10 cellular contexts compared by ENCODE assay signal in genomic region chr11:12868315-12869073, GRCh38.
DNase-seq lines count a peak whose midpoint lies in the region; ATAC-seq and TF ChIP-seq lines count a peak whose summit lies in the region.
"Had no signal": no experiment of that assay in that cellular context is flagged by ENCODE, and none has a peak within 500 bp of the region (broad histone marks: within the 10 kb centered on the region; RNA-seq: fewer than 3 reads in every experiment).

No MANE protein-coding gene starts in this region.

- TF ChIP-seq EP300 in SK-N-SH (IDR thresholded peaks at IDR 0.05; ENCODE audit: borderline replicate concordance in 1 of 2, low read depth in 1 of 2, low read length in 1 of 2): no peak
- no peak for TF ChIP-seq EP300 in sigmoid colon (IDR thresholded peaks at IDR 0.05)

- 77% methylated on average over 3 of the region's 3 CpGs for WGBS in SK-N-SH (ENCODE audit: low lambda C conversion rate)
- WGBS in sigmoid colon, 2 donors: 62 to 65% methylated on average over 3 of the region's 3 CpGs

- CTCF ChIA-PET in HCT116 (lab: Charles Lee): interaction anchor here (1.4 kb wide), 1 partner anchor 269 kb away, joined by 3 read pairs; no protein-coding TSS in a partner anchor
- CTCF ChIA-PET in SK-N-SH (lab: Yijun Ruan, JAX): interaction anchor here (1.4 to 1.7 kb wide), 2 partner anchors 11 to 25 kb away, joined by 3 to 5 read pairs; no protein-coding TSS in a partner anchor

- ATAC-seq in HCT116 (peak; percentile 57), GM21786 (IDR thresholded peaks at IDR 0.05; ENCODE audit: unreplicated experiment) (no peak)
- ATAC-seq: naive thymus-derived CD8-positive, alpha-beta T cell had no signal

- H2AFZ ChIP-seq in HCT116 (ENCODE audit: low read depth, low read length, poor library complexity, severe bottlenecking) (no peak overlapping the region), SK-N-SH (ENCODE audit: low read depth) (no peak overlapping the region)

- H3K4me3 ChIP-seq in HCT116 (replicated peaks in 1 of 2; ENCODE audit: low read depth in 1 of 2, low read length in 2 of 2): no peak overlapping the region
- no peak overlapping the region for H3K4me3 ChIP-seq in SK-N-SH (ENCODE audit: low read depth in 2 of 2, low read length in 1 of 2)
- no peak overlapping the region for H3K4me3 ChIP-seq in fibroblast of the aortic adventitia (ENCODE audit: low read depth, low read length)
- H3K4me3 ChIP-seq in sigmoid colon: no peak overlapping the region

- H3K9me3 Mint-ChIP-seq in activated CD4-positive, alpha-beta T cell treated with anti-CD3 and anti-CD28 coated beads, Interleukin-2, amount 10 ng/mL, durations not matched to agents 24 days and 14 days: no peaks in the 10 kb centered on the region
- H3K9me3 Mint-ChIP-seq: naive thymus-derived CD8-positive, alpha-beta T cell had no signal

- H3K36me3 ChIP-seq in HCT116 (ENCODE audit: control insufficient read depth in 1 of 2, insufficient read depth in 2 of 2, low read length in 2 of 2): no peaks in the 10 kb centered on the region
- H3K36me3 ChIP-seq in SK-N-SH (replicated peaks in 1 of 2; ENCODE audit: control insufficient read depth in 1 of 2, insufficient read depth in 2 of 2, low read length in 1 of 2): peaks cover 31 to 32% of the 10 kb centered on the region in 2 experiments
- H3K36me3 ChIP-seq in sigmoid colon: no peaks in the 10 kb centered on the region

- H3K9me2 ChIP-seq in HCT116 (ENCODE audit: insufficient read depth) (no peaks in the 10 kb centered on the region), SK-N-SH (no peaks in the 10 kb centered on the region)

- H3K4me1 ChIP-seq in HCT116 (ENCODE audit: control insufficient read depth in 1 of 2, insufficient read depth in 2 of 2, low read length in 2 of 2): peaks cover 0 to 6% of the 10 kb centered on the region in 2 experiments; a peak in 1 of 4 replicates
- H3K4me1 ChIP-seq in SK-N-SH (ENCODE audit: control insufficient read depth in 1 of 2, insufficient read depth in 2 of 2, low read depth in 1 of 2, low read length in 1 of 2): peaks cover 37 to 52% of the 10 kb centered on the region in 2 experiments
- peaks cover 0 to 81% (median 62%) of the 10 kb centered on the region in 4 donors for H3K4me1 ChIP-seq in sigmoid colon

- POLR2A ChIA-PET in HCT116 (lab: Charles Lee): no interaction called here
- POLR2A ChIA-PET in SK-N-SH (lab: Yijun Ruan, JAX): no interaction called here

- peaks cover 2% of the 10 kb centered on the region for H3K4me1 Mint-ChIP-seq in activated CD4-positive, alpha-beta T cell treated with anti-CD3 and anti-CD28 coated beads, Interleukin-2, amount 10 ng/mL, durations not matched to agents 24 days and 14 days

- H3F3A ChIP-seq in SK-N-SH (replicated peaks; ENCODE audit: insufficient read depth): peaks cover 9% of the 10 kb centered on the region

- H3K27ac Mint-ChIP-seq in activated CD4-positive, alpha-beta T cell treated with anti-CD3 and anti-CD28 coated beads, Interleukin-2, amount 10 ng/mL, durations not matched to agents 24 days and 14 days: no peak overlapping the region
- H3K27ac Mint-ChIP-seq: naive thymus-derived CD8-positive, alpha-beta T cell had no signal

- H3K9me3 ChIP-seq in HCT116 (ENCODE audit: control insufficient read depth in 1 of 2, insufficient read depth in 1 of 2, low read depth in 1 of 2, low read length in 2 of 2) (no peaks in the 10 kb centered on the region), SK-N-SH (no peaks in the 10 kb centered on the region), sigmoid colon (no peaks in the 10 kb centered on the region)

- no TSS peak for BruUV-seq in HCT116 (replicated peaks; lab: Mats Ljungman, UMichigan)

- no peak for DNase-seq in HCT116 (ENCODE audit: low read depth, low spot score)
- no peak for DNase-seq in SK-N-SH
- peak; percentile 39 for DNase-seq in fibroblast of the aortic adventitia (ENCODE audit: low read depth)
- no peak for DNase-seq in sigmoid colon
- no peak for DNase-seq in activated CD4-positive, alpha-beta T cell treated with anti-CD3 and anti-CD28 coated beads, Interleukin-2, amount 10 ng/mL, durations not matched to agents 24 days and 14 days
- no peak for DNase-seq in NCI-H1694 (lab: John Stamatoyannopoulos, UW)
- no peak for DNase-seq in NCI-H2081 treated with DMSO at 0.1 percent for 48 hours (lab: John Stamatoyannopoulos, UW)
- DNase-seq: hypothalamus; naive thymus-derived CD8-positive, alpha-beta T cell had no signal

- intact Hi-C loops in HCT116 (cut with micrococcal nuclease): no loop called here
- intact Hi-C loops in sigmoid colon (cut with DNase I): no loop called here
- intact Hi-C loops in activated CD4-positive, alpha-beta T cell treated with anti-CD3 and anti-CD28 coated beads, Interleukin-2, amount 10 ng/mL, durations not matched to agents 24 days and 14 days (cut with micrococcal nuclease): no loop called here

- H3K4me3 Mint-ChIP-seq in activated CD4-positive, alpha-beta T cell treated with anti-CD3 and anti-CD28 coated beads, Interleukin-2, amount 10 ng/mL, durations not matched to agents 24 days and 14 days: no peak overlapping the region
- H3K4me3 Mint-ChIP-seq: naive thymus-derived CD8-positive, alpha-beta T cell had no signal

- TF ChIP-seq CTCF in HCT116 (IDR thresholded peaks at IDR 0.05 in 2 of 3, conservative IDR thresholded peaks at IDR 0.05 in 1 of 3; ENCODE audit: borderline replicate concordance in 1 of 3, insufficient read depth in 1 of 3, low read depth in 2 of 3, low read length in 2 of 3) (peak; percentile 21 to 43 (median 32); a peak in 4 of 6 replicates), SK-N-SH (IDR thresholded peaks at IDR 0.05) (peak; percentile 50), fibroblast of the aortic adventitia (IDR thresholded peaks at IDR 0.05; ENCODE audit: insufficient read depth, low read length) (peak; percentile 38), sigmoid colon (IDR thresholded peaks at IDR 0.05) (no peak)

- no peak overlapping the region for H3K27ac ChIP-seq in HCT116 (ENCODE audit: low read depth, low read length)
- peak overlapping the region in 1 of 2 experiments; percentile 40; a peak in 1 of 4 replicates for H3K27ac ChIP-seq in SK-N-SH (ENCODE audit: low read depth in 2 of 2, low read length in 1 of 2)
- peak overlapping the region in 3 of 4 donors; percentile 52 to 58 (median 56) for H3K27ac ChIP-seq in sigmoid colon

- H3K27me3 Mint-ChIP-seq in activated CD4-positive, alpha-beta T cell treated with anti-CD3 and anti-CD28 coated beads, Interleukin-2, amount 10 ng/mL, durations not matched to agents 24 days and 14 days: peaks cover 32% of the 10 kb centered on the region

- RAD21 ChIA-PET in HCT116 (lab: Charles Lee; ENCODE audit: low non-redundant PET in 1 of 2, low total read pairs in 2 of 2, uncharacterized antibody in 2 of 2, unreplicated experiment in 2 of 2): no interaction called here

- H3K79me2 ChIP-seq in HCT116 (ENCODE audit: insufficient read depth, low read length): peaks cover 3% of the 10 kb centered on the region; the same call in 1 of the 2 replicates
- peaks cover 52% of the 10 kb centered on the region for H3K79me2 ChIP-seq in SK-N-SH (ENCODE audit: insufficient read depth)

- H3K27me3 ChIP-seq in HCT116 (ENCODE audit: insufficient read depth, low read length): no peaks in the 10 kb centered on the region
- H3K27me3 ChIP-seq in SK-N-SH (ENCODE audit: insufficient read depth): no peaks in the 10 kb centered on the region
- H3K27me3 ChIP-seq in sigmoid colon: no peaks in the 10 kb centered on the region

- no peak for TF ChIP-seq POLR2A in HCT116 (IDR thresholded peaks at IDR 0.05; ENCODE audit: borderline replicate concordance, extremely low read depth, insufficient read depth, insufficient read length)
- TF ChIP-seq POLR2A in sigmoid colon (IDR thresholded peaks at IDR 0.05): no peak

- H4K20me1 ChIP-seq in HCT116 (ENCODE audit: insufficient read depth): no peaks in the 10 kb centered on the region
- H4K20me1 ChIP-seq in SK-N-SH (ENCODE audit: insufficient read depth): 0 out of 2 replicates have a peak, but pooled peaks cover 8% of the 10 kb centered on the region

- no peaks in the 10 kb centered on the region for H3K36me3 Mint-ChIP-seq in activated CD4-positive, alpha-beta T cell treated with anti-CD3 and anti-CD28 coated beads, Interleukin-2, amount 10 ng/mL, durations not matched to agents 24 days and 14 days (ENCODE audit: low read depth)
- H3K36me3 Mint-ChIP-seq: naive thymus-derived CD8-positive, alpha-beta T cell had no signal

- TF ChIP-seq RAD21 in HCT116 (IDR thresholded peaks at IDR 0.05; ENCODE audit: low read depth) (0 out of 2 replicates have a peak, but pooled peaks have one; percentile 7), SK-N-SH (IDR thresholded peaks at IDR 0.05; ENCODE audit: low read length) (no peak)

- H3K9ac ChIP-seq in HCT116 (ENCODE audit: low read length): no peak overlapping the region
- no peak overlapping the region for H3K9ac ChIP-seq in SK-N-SH

- no peak overlapping the region for H3K4me2 ChIP-seq in HCT116 (ENCODE audit: low read length)
- no peak overlapping the region for H3K4me2 ChIP-seq in SK-N-SH

TF ChIP-seq in HCT116, 20 proteins besides CTCF, POLR2A, EP300 and RAD21 (continues in another document):
- no peak for TF ChIP-seq ATF3 (IDR thresholded peaks at IDR 0.05)
- TF ChIP-seq EZH2phosphoT487 (IDR thresholded peaks at IDR 0.05; ENCODE audit: borderline replicate concordance): no peak
- TF ChIP-seq ELF1 (IDR thresholded peaks at IDR 0.05; ENCODE audit: borderline replicate concordance, low read depth): no peak
- no peak for TF ChIP-seq JUND (IDR thresholded peaks at IDR 0.05)
- no peak for TF ChIP-seq ZNF274 (IDR thresholded peaks at IDR 0.05; ENCODE audit: low read depth, low read length)

TF ChIP-seq in SK-N-SH, 30 proteins besides CTCF, POLR2A, EP300 and RAD21:
- TF ChIP-seq SMC3 (IDR thresholded peaks at IDR 0.05; ENCODE audit: low read depth, low read length) (no peak), FOSL2 (IDR thresholded peaks at IDR 0.05; ENCODE audit: borderline replicate concordance, low read depth) (peak; percentile 17; the same call in 1 of the 2 replicates), NRF1 (IDR thresholded peaks at IDR 0.05; ENCODE audit: low read depth, low read length) (no peak), PBX3 (IDR thresholded peaks at IDR 0.05) (0 out of 2 replicates have a peak, but pooled peaks have one; percentile 24)
TF ChIP-seq in SK-N-SH: peak in this region for 2.

Comparison
In these comparisons a context has a peak if more than half of its experiments do, and no peak if none do; other contexts are left out.
1. CTCF ChIP-seq: peak in HCT116 (3 of 3), SK-N-SH (single experiment) and fibroblast of the aortic adventitia (single experiment); none in sigmoid colon (0 of 4).
2. Of the 11 proteins assayed by ChIP-seq in both SK-N-SH and HCT116: peak only in SK-N-SH: none; only in HCT116: RAD21; in both: CTCF; in neither: 9.